Comparison of ENCODE assay signal across 12 cellular contexts in genomic region chr4:187235456-187236170, GRCh38.
DNase-seq lines count a peak whose midpoint lies in the region; ATAC-seq and TF ChIP-seq lines count a peak whose summit lies in the region.
"Had no signal": no experiment of that assay in that cellular context is flagged by ENCODE, and none has a peak within 500 bp of the region (broad histone marks: within the 10 kb centered on the region; RNA-seq: fewer than 3 reads in every experiment).

No MANE protein-coding gene starts in this region.

- intact Hi-C loops in body of pancreas (cut with DNase I): no loop called here

- H3K27me3 ChIP-seq in body of pancreas: no peaks in the 10 kb centered on the region
- no peaks in the 10 kb centered on the region for H3K27me3 ChIP-seq in smooth muscle cell (ENCODE audit: low read depth)
- H3K27me3 ChIP-seq: tibial nerve had no signal

- in situ Hi-C loops in GM13977 (cut with MboI; ENCODE audit: low pct_unique_long_range_greater_than_20kb, low sequenced_read_pairs, unreplicated experiment): no loop called here

- 75 to 78% methylated on average over 16 of the region's 16 CpGs for WGBS in body of pancreas, 2 donors
- WGBS in smooth muscle cell (ENCODE audit: low lambda C conversion rate): 88% methylated on average over 16 of the region's 16 CpGs

- peak overlapping the region; percentile 18 for H3K4me2 ChIP-seq in smooth muscle cell

- no peak overlapping the region for H3K9ac ChIP-seq in smooth muscle cell (ENCODE audit: low read depth)

- no peak overlapping the region for H3K27ac ChIP-seq in body of pancreas
- no peak overlapping the region for H3K27ac ChIP-seq in smooth muscle cell (ENCODE audit: low read depth)
- H3K27ac ChIP-seq in coronary artery: no peak overlapping the region
- H3K27ac ChIP-seq: tibial nerve had no signal

- no peak for TF ChIP-seq POLR2A in body of pancreas (IDR thresholded peaks at IDR 0.05)

- no peaks in the 10 kb centered on the region for H4K20me1 ChIP-seq in smooth muscle cell (ENCODE audit: low read depth)

- H3K4me3 ChIP-seq in body of pancreas (no peak overlapping the region), smooth muscle cell (no peak overlapping the region), coronary artery (no peak overlapping the region)
- H3K4me3 ChIP-seq: tibial nerve had no signal

- no peaks in the 10 kb centered on the region for H3K79me2 ChIP-seq in smooth muscle cell (ENCODE audit: low read depth)

- TF ChIP-seq CTCF in body of pancreas (IDR thresholded peaks at IDR 0.05): no peak
- no peak for TF ChIP-seq CTCF in smooth muscle cell (IDR thresholded peaks at IDR 0.05; ENCODE audit: borderline replicate concordance, insufficient read depth, poor library complexity, severe bottlenecking)
- no peak for TF ChIP-seq CTCF in GM13977 (IDR thresholded peaks at IDR 0.05; ENCODE audit: extremely low read depth, insufficient read depth, missing control alignments)
- no peak for TF ChIP-seq CTCF in coronary artery (IDR thresholded peaks at IDR 0.05)

- H3K9me3 ChIP-seq in body of pancreas (no peaks in the 10 kb centered on the region), smooth muscle cell (replicated peaks; ENCODE audit: low read depth) (no peaks in the 10 kb centered on the region)
- H3K9me3 ChIP-seq: tibial nerve had no signal

- DNase-seq in NCI-H510A treated with DMSO at 0.1 percent for 48 hours (lab: John Stamatoyannopoulos, UW) (peak; percentile 31), body of pancreas (peak in 3 of 4 donors; percentile 22 to 46 (median 38)), left kidney (ENCODE audit: low read depth, low spot score) (peak; percentile 31), smooth muscle cell (lab: John Stamatoyannopoulos, UW; ENCODE audit: unreplicated experiment) (no peak), GM13977 (ENCODE audit: low spot score) (no peak), coronary artery (ENCODE audit: low spot score) (no peak)
- no peak for DNase-seq in stimulated activated CD4-positive, alpha-beta T cell treated with anti-CD3 and anti-CD28 coated beads, Interleukin-4, amount 100 ng/mL, for 1 hour
- DNase-seq: CD4-positive, alpha-beta memory T cell; effector CD8-positive, alpha-beta T cell; immature natural killer cell; stimulated activated CD4-positive, alpha-beta T cell treated with anti-CD3 and anti-CD28 coated beads, Interleukin-2, amount 100 ng/mL, for 24 hours had no signal

- no peaks in the 10 kb centered on the region for H3F3A ChIP-seq in smooth muscle cell (ENCODE audit: low read depth)

- H2AFZ ChIP-seq in smooth muscle cell (ENCODE audit: low read depth): no peak overlapping the region

- no peaks in the 10 kb centered on the region for H3K4me1 ChIP-seq in body of pancreas
- H3K4me1 ChIP-seq in smooth muscle cell (ENCODE audit: low read depth): peaks cover 16% of the 10 kb centered on the region
- H3K4me1 ChIP-seq: tibial nerve had no signal

- H3K36me3 ChIP-seq in body of pancreas (replicated peaks in 1 of 2; ENCODE audit: insufficient read depth in 1 of 2, low read depth in 2 of 2): no peaks in the 10 kb centered on the region
- no peaks in the 10 kb centered on the region for H3K36me3 ChIP-seq in smooth muscle cell (ENCODE audit: low read depth)
- H3K36me3 ChIP-seq: tibial nerve had no signal

- no peak for ATAC-seq in body of pancreas

Comparison
In these comparisons a context has a peak if more than half of its experiments do, and no peak if none do; other contexts are left out.
1. DNase-seq: peak in NCI-H510A treated with DMSO at 0.1 percent for 48 hours (single experiment), body of pancreas (3 of 4) and left kidney (single experiment); none in smooth muscle cell (single experiment), stimulated activated CD4-positive, alpha-beta T cell treated with anti-CD3 and anti-CD28 coated beads, Interleukin-4, amount 100 ng/mL, for 1 hour (single experiment), GM13977 (single experiment) and coronary artery (single experiment).